11 cellular contexts compared by ENCODE assay signal in genomic region chr1:65230741-65231439, GRCh38.
DNase-seq lines count a peak whose midpoint lies in the region; ATAC-seq, FAIRE-seq and TF ChIP-seq lines count a peak whose summit lies in the region.
"Had no signal": no experiment of that assay in that cellular context is flagged by ENCODE, and none has a peak within 500 bp of the region (broad histone marks: within the 10 kb centered on the region; RNA-seq: fewer than 3 reads in every experiment).

No MANE protein-coding gene starts in this region.

- no peaks in the 10 kb centered on the region for H3K9me3 Mint-ChIP-seq in activated naive CD4-positive, alpha-beta T cell treated with anti-CD3 and anti-CD28 coated beads, Interleukin-2, amount 10 ng/mL, durations not matched to agents 7 days and 5 days
- no peaks in the 10 kb centered on the region for H3K9me3 Mint-ChIP-seq in stimulated activated naive CD8-positive, alpha-beta T cell treated with anti-CD3 and anti-CD28 coated beads, Interleukin-15, amount 100 ng/mL, for 72 hours

- no peaks in the 10 kb centered on the region for H3K4me1 ChIP-seq in OCI-LY7 (ENCODE audit: insufficient read depth, low read length, poor library complexity, severe bottlenecking)

- H3K4me3 Mint-ChIP-seq in activated naive CD4-positive, alpha-beta T cell treated with anti-CD3 and anti-CD28 coated beads, Interleukin-2, amount 10 ng/mL, durations not matched to agents 7 days and 5 days, result no peak overlapping the region
- peak overlapping the region; percentile 1 to 56 for H3K4me3 Mint-ChIP-seq in stimulated activated naive CD8-positive, alpha-beta T cell treated with anti-CD3 and anti-CD28 coated beads, Interleukin-15, amount 100 ng/mL, for 72 hours

- H3K79me2 ChIP-seq in OCI-LY7 (ENCODE audit: insufficient read depth, low read depth, low read length), result no peaks in the 10 kb centered on the region

- no peak for FAIRE-seq in urothelium cell line (lab: Jason Lieb, UNC)
- FAIRE-seq: D721Med had no signal

- peak; percentile 51 for TF ChIP-seq CTCF in OCI-LY7 (conservative IDR thresholded peaks at IDR 0.05; ENCODE audit: low read length)

- peaks cover 1% of the 10 kb centered on the region for H3K27me3 Mint-ChIP-seq in activated naive CD4-positive, alpha-beta T cell treated with anti-CD3 and anti-CD28 coated beads, Interleukin-2, amount 10 ng/mL, durations not matched to agents 7 days and 5 days
- no peaks in the 10 kb centered on the region for H3K27me3 Mint-ChIP-seq in stimulated activated naive CD8-positive, alpha-beta T cell treated with anti-CD3 and anti-CD28 coated beads, Interleukin-15, amount 100 ng/mL, for 72 hours

- peaks cover 3% of the 10 kb centered on the region for H3K36me3 Mint-ChIP-seq in activated naive CD4-positive, alpha-beta T cell treated with anti-CD3 and anti-CD28 coated beads, Interleukin-2, amount 10 ng/mL, durations not matched to agents 7 days and 5 days

- CTCF ChIA-PET in activated naive CD4-positive, alpha-beta T cell treated with anti-CD3 and anti-CD28 coated beads, Interleukin-2, amount 10 ng/mL, durations not matched to agents 7 days and 5 days (lab: Charles Lee), result interaction anchor here (0.9 to 7.6 kb wide), 5 partner anchors 12 to 455 kb away, joined by 3 to 69 read pairs (median 4); no protein-coding TSS in a partner anchor
- CTCF ChIA-PET in OCI-LY7 (lab: Charles Lee; ENCODE audit: unreplicated experiment), result no interaction called here

- no peak overlapping the region for H3K27ac ChIP-seq in OCI-LY7 (ENCODE audit: low read depth, low read length, poor library complexity, severe bottlenecking)

- ATAC-seq in HG02884 (IDR thresholded peaks at IDR 0.05; ENCODE audit: unreplicated experiment), result peak; percentile 74
- peak; percentile 94 for ATAC-seq in stimulated activated naive CD8-positive, alpha-beta T cell treated with anti-CD3 and anti-CD28 coated beads, Interleukin-15, amount 100 ng/mL, for 72 hours

- BruUV-seq in OCI-LY7 (replicated peaks; lab: Mats Ljungman, UMichigan), result no TSS peak

- H3K4me3 ChIP-seq in OCI-LY7 (ENCODE audit: low read depth, low read length, poor library complexity, severe bottlenecking), result no peak overlapping the region

- no peaks in the 10 kb centered on the region for H3K9me2 ChIP-seq in OCI-LY7 (ENCODE audit: insufficient read depth, low read length)

- DNase-seq in activated naive CD4-positive, alpha-beta T cell treated with anti-CD3 and anti-CD28 coated beads, Interleukin-2, amount 10 ng/mL, durations not matched to agents 7 days and 5 days, result peak; percentile 34
- no peak for DNase-seq in activated naive CD4-positive, alpha-beta T cell treated with Interleukin-2 at 50 U/mL for 16 hours
- DNase-seq in OCI-LY7 (ENCODE audit: low spot score) (no peak), DMS79 treated with DMSO at 0.1 percent for 48 hours (lab: John Stamatoyannopoulos, UW) (no peak), urothelium cell line (ENCODE audit: low spot score) (no peak)
- DNase-seq in stimulated activated naive CD8-positive, alpha-beta T cell treated with anti-CD3 and anti-CD28 coated beads, Interleukin-15, amount 100 ng/mL, for 72 hours, result peak in 1 of 2 donors; percentile 35
- DNase-seq in stimulated activated CD4-positive, alpha-beta T cell treated with anti-CD3 and anti-CD28 coated beads, Interleukin-4, amount 100 ng/mL, for 4 hours, result no peak
- DNase-seq: activated CD4-positive, CD25-positive, alpha-beta regulatory T cell treated with anti-CD3 and anti-CD28 coated beads, Interleukin-2, amount 50 U/mL, for 72 hours; effector CD4-positive, alpha-beta T cell had no signal

- no peaks in the 10 kb centered on the region for H3K36me3 ChIP-seq in OCI-LY7 (ENCODE audit: insufficient read depth, low read length)

- H3K4me2 ChIP-seq in OCI-LY7 (ENCODE audit: low read length), result no peak overlapping the region

- H3K27ac Mint-ChIP-seq in activated naive CD4-positive, alpha-beta T cell treated with anti-CD3 and anti-CD28 coated beads, Interleukin-2, amount 10 ng/mL, durations not matched to agents 7 days and 5 days, result no peak overlapping the region
- no peak overlapping the region for H3K27ac Mint-ChIP-seq in stimulated activated naive CD8-positive, alpha-beta T cell treated with anti-CD3 and anti-CD28 coated beads, Interleukin-15, amount 100 ng/mL, for 72 hours

- POLR2A ChIA-PET in OCI-LY7 (lab: Charles Lee), result interaction anchor here (0.5 to 1.4 kb wide), 4 partner anchors 10 to 423 kb away, joined by 3 read pairs; no protein-coding TSS in a partner anchor

- H3K4me1 Mint-ChIP-seq in activated naive CD4-positive, alpha-beta T cell treated with anti-CD3 and anti-CD28 coated beads, Interleukin-2, amount 10 ng/mL, durations not matched to agents 7 days and 5 days, result peaks cover 16% of the 10 kb centered on the region
- H3K4me1 Mint-ChIP-seq in stimulated activated naive CD8-positive, alpha-beta T cell treated with anti-CD3 and anti-CD28 coated beads, Interleukin-15, amount 100 ng/mL, for 72 hours, result peaks cover 24% of the 10 kb centered on the region

- H3K9me3 ChIP-seq in OCI-LY7 (ENCODE audit: low read length), result no peaks in the 10 kb centered on the region

- intact Hi-C loops in OCI-LY7 (cut with micrococcal nuclease; ENCODE audit: unreplicated experiment), result loop anchor here (10.0 kb wide), 1 partner anchor 1014 kb away; no protein-coding TSS in a partner anchor

- no peak overlapping the region for H2AFZ ChIP-seq in OCI-LY7 (ENCODE audit: low read length)

- H4K20me1 ChIP-seq in OCI-LY7 (ENCODE audit: insufficient read depth, low read length), result no peaks in the 10 kb centered on the region
